ENCODE assay signal across 13 cellular contexts in genomic region chr7:129308047-129308446, GRCh38.
A peak's percentile ranks its signal among the peaks of the same experiment; 100 is the strongest.
DNase-seq lines count a peak whose midpoint lies in the region; ATAC-seq and TF ChIP-seq lines count a peak whose summit lies in the region.
"Had no signal": no experiment of that assay in that cellular context is flagged by ENCODE, and none has a peak within 500 bp of the region (broad histone marks: within the 10 kb centered on the region; RNA-seq: fewer than 3 reads in every experiment).

No MANE protein-coding gene starts in this region.

- DNase-seq in HPDE6-E6E7 (ENCODE audit: extremely low spot score) (peak; percentile 53), amniotic epithelial cell (ENCODE audit: low read depth) (peak; percentile 51), fibroblast of lung (ENCODE audit: low read depth in 2 of 2) (peak; percentile 68), midbrain (lab: John Stamatoyannopoulos, UW) (peak; percentile 6), DMS153 treated with DMSO at 0.1 percent for 48 hours (lab: John Stamatoyannopoulos, UW; ENCODE audit: unreplicated experiment) (no peak), UCSD-AML1 (lab: John Stamatoyannopoulos, UW; ENCODE audit: unreplicated experiment) (no peak)
- DNase-seq: activated CD8-positive, alpha-beta memory T cell treated with anti-CD3 and anti-CD28 coated beads, Interleukin-2, amount 50 U/mL, for 48 hours; DMS53; NCI-H146; NCI-H748 treated with DMSO at 0.1 percent for 48 hours had no signal

- no peaks in the 10 kb centered on the region for H3K36me3 ChIP-seq in fibroblast of lung (ENCODE audit: control insufficient read depth, insufficient read depth, low read length)
- H3K36me3 ChIP-seq: HAP-1 had no signal

- TF ChIP-seq CTCF in fibroblast of lung (conservative IDR thresholded peaks at IDR 0.05 in 1 of 2, IDR thresholded peaks at IDR 0.05 in 1 of 2; ENCODE audit: low read depth in 1 of 2, low read length in 2 of 2), result no peak

- H3K79me2 ChIP-seq in fibroblast of lung (ENCODE audit: control insufficient read depth, insufficient read depth, low read length), result no peaks in the 10 kb centered on the region

- H3K9ac ChIP-seq in fibroblast of lung (ENCODE audit: insufficient read depth, low read length), result no peak overlapping the region

- no peak overlapping the region for H2AFZ ChIP-seq in fibroblast of lung (ENCODE audit: low read length)

- H3K27ac ChIP-seq in fibroblast of lung (ENCODE audit: insufficient read depth, low read length), result no peak overlapping the region

- no peak overlapping the region for H3K4me2 ChIP-seq in fibroblast of lung (ENCODE audit: extremely low read depth, insufficient read depth, low read length)

- no peaks in the 10 kb centered on the region for H3K4me1 ChIP-seq in fibroblast of lung (ENCODE audit: control insufficient read depth, extremely low read depth, insufficient read depth, low read length)

- H3K9me3 ChIP-seq in fibroblast of lung (ENCODE audit: control insufficient read depth, insufficient read depth, low read depth, low read length), result no peaks in the 10 kb centered on the region
- H3K9me3 ChIP-seq: HAP-1 had no signal

- H3K4me3 ChIP-seq in fibroblast of lung (replicated peaks in 1 of 4; ENCODE audit: control extremely low read depth in 1 of 4, insufficient read depth in 1 of 4, low read depth in 3 of 4, low read length in 4 of 4), result no peak overlapping the region
- H3K4me3 ChIP-seq: HAP-1 had no signal

- ATAC-seq in HG02981 (IDR thresholded peaks at IDR 0.05; ENCODE audit: unreplicated experiment), result no peak
- no peak for ATAC-seq in GM21367 (IDR thresholded peaks at IDR 0.05; ENCODE audit: unreplicated experiment)

- H4K20me1 ChIP-seq in fibroblast of lung (ENCODE audit: control insufficient read depth, extremely low read depth, insufficient read depth, low read length), result no peaks in the 10 kb centered on the region

- H3K27me3 ChIP-seq in fibroblast of lung (ENCODE audit: control insufficient read depth, insufficient read depth, low read length), result no peaks in the 10 kb centered on the region

Comparison
In these comparisons a context has a peak if more than half of its experiments do, and no peak if none do; other contexts are left out.
1. DNase-seq: peak in HPDE6-E6E7 (single experiment), amniotic epithelial cell (single experiment), fibroblast of lung (2 of 2) and midbrain (single experiment); none in DMS153 treated with DMSO at 0.1 percent for 48 hours (single experiment) and UCSD-AML1 (single experiment).